In the genomic region with DNA sequence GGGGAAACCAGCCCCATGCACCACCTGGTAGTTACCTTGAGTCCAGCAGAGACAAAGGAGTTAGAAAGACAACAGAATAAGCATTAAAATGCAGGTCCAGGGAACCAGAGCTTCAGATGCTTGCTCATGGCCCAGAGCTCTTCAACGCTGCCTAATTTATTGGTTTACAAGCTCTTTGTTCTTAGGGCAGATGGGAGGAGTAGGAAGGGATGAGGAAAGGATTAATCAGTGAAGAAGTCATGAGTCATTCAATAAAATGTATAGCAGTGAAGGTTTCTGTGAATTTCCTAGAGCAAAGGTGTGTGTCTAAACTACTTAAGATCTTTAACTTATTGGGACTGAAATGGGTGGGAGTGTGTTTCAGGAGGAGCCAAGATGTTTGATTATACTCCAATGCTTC, we compare ENCODE assay signal across 16 cellular contexts.
"Had no signal": no experiment of that assay in that cellular context is flagged by ENCODE, and none has a peak within 500 bp of the region (broad histone marks: within the 10 kb centered on the region; RNA-seq: fewer than 3 reads in every experiment).

No MANE protein-coding gene starts in this region.

- H3K4me1 ChIP-seq: breast epithelium, left lung, thyroid gland had no signal

- H3K36me3 ChIP-seq: breast epithelium, left lung, thyroid gland had no signal

- H3K4me3 ChIP-seq: breast epithelium, coronary artery, left lung, lung, thyroid gland had no signal

- H3K27ac ChIP-seq: breast epithelium, coronary artery, left lung, thyroid gland had no signal

- ATAC-seq: activated T-helper 17 cell treated with anti-CD3 and anti-CD28 coated beads, Interleukin-2, amount 50 U/mL, for 72 hours; left lung; natural killer cell; WTC11 had no signal

- H3K27me3 ChIP-seq: breast epithelium, left lung, thyroid gland had no signal

- DNase-seq: activated naive CD8-positive, alpha-beta T cell treated with anti-CD3 and anti-CD28 coated beads for 36 hours; activated T-cell treated with anti-CD3 and anti-CD28 coated beads, Interleukin-2, amount 50 U/mL, for 24 hours; amniotic stem cell; cerebellar nuclear complex; immature natural killer cell; kidney glomerular epithelial cell; left lung; natural killer cell; substantia nigra; T1000; thyroid gland had no signal
